Comparison of ENCODE assay signal across 14 cellular contexts in genomic region chr3:50478671-50479070, GRCh38. TPM values are rescaled to one million over a fixed set of nuclear protein-coding genes. Genes with fewer than 3 reads are reported as not detected.
DNase-seq lines count a peak whose midpoint lies in the region; ATAC-seq and TF ChIP-seq lines count a peak whose summit lies in the region.
"Had no signal": no experiment of that assay in that cellular context is flagged by ENCODE, and none has a peak within 500 bp of the region (broad histone marks: within the 10 kb centered on the region; RNA-seq: fewer than 3 reads in every experiment).

No MANE protein-coding gene starts in this region.

- POLR2A ChIA-PET in HEK293 (lab: Yijun Ruan, JAX): no interaction called here
- POLR2A ChIA-PET in naive thymus-derived CD8-positive, alpha-beta T cell (lab: Charles Lee): no interaction called here

- H3K27ac Mint-ChIP-seq in central memory CD8-positive, alpha-beta T cell (ENCODE audit: low read depth): peak overlapping the region; percentile 42
- peak overlapping the region in 8 of 10 donors; percentile 42 to 81 (median 70) for H3K27ac Mint-ChIP-seq in naive thymus-derived CD8-positive, alpha-beta T cell
- H3K27ac Mint-ChIP-seq: H9 had no signal

- H3K9me3 ChIP-seq in HEK293 (ENCODE audit: control insufficient read depth, insufficient read depth, low read depth, low read length) (no peaks in the 10 kb centered on the region), gastroesophageal sphincter (no peaks in the 10 kb centered on the region)

- no peak for TF ChIP-seq EP300 in gastroesophageal sphincter (IDR thresholded peaks at IDR 0.05)

- no peak overlapping the region for H3K27ac ChIP-seq in HEK293 (ENCODE audit: extremely low read depth, low read depth, low read length)
- no peak overlapping the region for H3K27ac ChIP-seq in gastroesophageal sphincter
- H3K27ac ChIP-seq: C4-2B had no signal

- DNase-seq in central memory CD8-positive, alpha-beta T cell (ENCODE audit: low spot score in 2 of 2): no peak
- no peak for DNase-seq in naive thymus-derived CD8-positive, alpha-beta T cell
- DNase-seq in NCI-H446 (lab: John Stamatoyannopoulos, UW) (no peak), GDM1 (lab: John Stamatoyannopoulos, UW) (no peak)
- no peak for DNase-seq in stimulated activated CD4-positive, alpha-beta T cell treated with anti-CD3 and anti-CD28 coated beads, Interleukin-15, amount 100 ng/mL, for 24 hours
- DNase-seq: AML-193; Calu3; CD4-positive, alpha-beta T cell; DMS79 treated with DMSO at 0.1 percent for 48 hours; H9 had no signal

- no peaks in the 10 kb centered on the region for H3K9me3 Mint-ChIP-seq in central memory CD8-positive, alpha-beta T cell
- H3K9me3 Mint-ChIP-seq in naive thymus-derived CD8-positive, alpha-beta T cell: no peaks in the 10 kb centered on the region
- H3K9me3 Mint-ChIP-seq: CD4-positive, alpha-beta T cell; H9 had no signal

- H3K36me3 Mint-ChIP-seq in central memory CD8-positive, alpha-beta T cell (ENCODE audit: insufficient read depth): peaks cover 3% of the 10 kb centered on the region
- no peaks in the 10 kb centered on the region for H3K36me3 Mint-ChIP-seq in naive thymus-derived CD8-positive, alpha-beta T cell

- H3K4me1 ChIP-seq in HEK293 (ENCODE audit: control insufficient read depth, insufficient read depth, low read length) (no peaks in the 10 kb centered on the region), gastroesophageal sphincter (peaks cover 0 to 12% (median 0%) of the 10 kb centered on the region in 3 donors)

- H3K4me3 ChIP-seq in HEK293 (ENCODE audit: low read depth, low read length): no peak overlapping the region
- no peak overlapping the region for H3K4me3 ChIP-seq in gastroesophageal sphincter
- H3K4me3 ChIP-seq: GM12878 had no signal

- no peaks in the 10 kb centered on the region for H3K27me3 ChIP-seq in gastroesophageal sphincter

- no peak overlapping the region for H3K4me3 Mint-ChIP-seq in central memory CD8-positive, alpha-beta T cell
- H3K4me3 Mint-ChIP-seq in naive thymus-derived CD8-positive, alpha-beta T cell: no peak overlapping the region
- H3K4me3 Mint-ChIP-seq: CD4-positive, alpha-beta T cell; H9 had no signal

- CTCF ChIA-PET in HEK293 (lab: Yijun Ruan, JAX): no interaction called here

- H3K36me3 ChIP-seq in HEK293 (ENCODE audit: control insufficient read depth in 2 of 2, insufficient read depth in 1 of 2, low read length in 2 of 2) (no peaks in the 10 kb centered on the region), gastroesophageal sphincter (no peaks in the 10 kb centered on the region)

- H3K27me3 Mint-ChIP-seq in central memory CD8-positive, alpha-beta T cell: no peaks in the 10 kb centered on the region
- no peaks in the 10 kb centered on the region for H3K27me3 Mint-ChIP-seq in naive thymus-derived CD8-positive, alpha-beta T cell
- H3K27me3 Mint-ChIP-seq: CD4-positive, alpha-beta T cell had no signal

- TF ChIP-seq CTCF in HEK293 (tag by site-specific recombination; IDR thresholded peaks at IDR 0.05) (no peak), gastroesophageal sphincter (IDR thresholded peaks at IDR 0.05) (no peak)

- peaks cover 59% of the 10 kb centered on the region for H3K4me1 Mint-ChIP-seq in central memory CD8-positive, alpha-beta T cell
- H3K4me1 Mint-ChIP-seq in naive thymus-derived CD8-positive, alpha-beta T cell: peaks cover 6 to 48% (median 28%) of the 10 kb centered on the region in 4 donors

- TF ChIP-seq POLR2A in gastroesophageal sphincter (IDR thresholded peaks at IDR 0.05): no peak

- ATAC-seq in central memory CD8-positive, alpha-beta T cell (replicated peaks; ENCODE audit: extremely low read depth, poor library complexity, severe bottlenecking): no peak
- no peak for ATAC-seq in naive thymus-derived CD8-positive, alpha-beta T cell
- ATAC-seq in gastroesophageal sphincter: no peak
- ATAC-seq: GM12878 had no signal

TF ChIP-seq in HEK293, 187 proteins besides CTCF, POLR2A, EP300 and RAD21:
- TF ChIP-seq ZNF112 (tag by site-specific recombination; IDR thresholded peaks at IDR 0.05): peak; percentile 95
- TF ChIP-seq ELK4 (IDR thresholded peaks at IDR 0.05; ENCODE audit: borderline replicate concordance, low read depth, low read length): no peak
- TF ChIP-seq ZNF623 (tag by site-specific recombination; IDR thresholded peaks at IDR 0.05): no peak

RNA-seq across cellular contexts. Expression of gene CACNA2D2, which starts 24.8 kb away (rescaled TPM):
- 1 to 10 TPM; 4.0 to 4.9 TPM for total RNA-seq in naive thymus-derived CD8-positive, alpha-beta T cell
- polyA plus RNA-seq in naive thymus-derived CD8-positive, alpha-beta T cell: 1 to 10 TPM in 1 of 3 donors, under 1 TPM in 2; 0.40 to 1.5 (median 0.40) TPM
- total RNA-seq in gastroesophageal sphincter: 1 to 10 TPM in 1 of 4 donors, under 1 TPM in 3; 0.31 to 1.7 (median 0.66) TPM
